16 cellular contexts compared by ENCODE assay signal in genomic region chr17:29126268-29126923, GRCh38. TPM values are rescaled to one million over a fixed set of nuclear protein-coding genes. Genes with fewer than 3 reads are reported as not detected.
DNase-seq lines count a peak whose midpoint lies in the region; ATAC-seq and TF ChIP-seq lines count a peak whose summit lies in the region.
"Had no signal": no experiment of that assay in that cellular context is flagged by ENCODE, and none has a peak within 500 bp of the region (broad histone marks: within the 10 kb centered on the region; RNA-seq: fewer than 3 reads in every experiment).

No MANE protein-coding gene starts in this region.

- H3K4me3 ChIP-seq in dorsolateral prefrontal cortex: no peak overlapping the region
- H3K4me3 ChIP-seq: coronary artery had no signal

- H3K27me3 Mint-ChIP-seq in T-helper 2 cell treated with Interferon-gamma antibody and Interleukin-4, amounts not matched to agents 5 μg/mL and 100 μg/mL, for 36 hours (ENCODE audit: low read depth): no peaks in the 10 kb centered on the region

- DNase-seq in AML-193 (lab: John Stamatoyannopoulos, UW) (peak; percentile 67 to 82), CD1c-positive myeloid dendritic cell (ENCODE audit: extremely low spot score) (peak; percentile 75), NOMO-1 treated with dmso at 0.1 percent for 144 hours (lab: John Stamatoyannopoulos, UW; ENCODE audit: unreplicated experiment) (peak; percentile 59), dorsolateral prefrontal cortex (no peak), GM13976 (ENCODE audit: low spot score) (no peak)
- no peak for DNase-seq in T-helper 2 cell treated with Interferon-gamma antibody and Interleukin-4, amounts not matched to agents 5 μg/mL and 100 μg/mL, for 36 hours (ENCODE audit: low spot score)
- DNase-seq: activated gamma-delta T cell; foreskin fibroblast; NCI-H1092; RPMI8226; stimulated activated CD4-positive, alpha-beta T cell treated with anti-CD3 and anti-CD28 coated beads, Interleukin-4, amount 100 ng/mL, for 24 hours; T-helper 1 cell had no signal

- H3K36me3 Mint-ChIP-seq in T-helper 2 cell treated with Interferon-gamma antibody and Interleukin-4, amounts not matched to agents 5 μg/mL and 100 μg/mL, for 36 hours (ENCODE audit: low read depth): peaks cover 3% of the 10 kb centered on the region

- H3K27me3 ChIP-seq in dorsolateral prefrontal cortex: no peaks in the 10 kb centered on the region

- no peaks in the 10 kb centered on the region for H3K9me3 Mint-ChIP-seq in T-helper 2 cell treated with Interferon-gamma antibody and Interleukin-4, amounts not matched to agents 5 μg/mL and 100 μg/mL, for 36 hours

- no peak for TF ChIP-seq CTCF in dorsolateral prefrontal cortex (IDR thresholded peaks at IDR 0.05 in 54 of 56, conservative IDR thresholded peaks at IDR 0.05 in 2 of 56; ENCODE audit: low read depth in 1 of 56, partially characterized antibody in 56 of 56)
- TF ChIP-seq CTCF in GM13976 (IDR thresholded peaks at IDR 0.05; ENCODE audit: borderline replicate concordance, control extremely low read depth, extremely low read depth, insufficient read depth, missing control alignments): no peak

- H3K4me3 Mint-ChIP-seq in T-helper 2 cell treated with Interferon-gamma antibody and Interleukin-4, amounts not matched to agents 5 μg/mL and 100 μg/mL, for 36 hours: no peak overlapping the region

- ATAC-seq in HG02571 (IDR thresholded peaks at IDR 0.05; ENCODE audit: unreplicated experiment): no peak
- ATAC-seq in GM21447 (IDR thresholded peaks at IDR 0.05; ENCODE audit: unreplicated experiment): no peak
- ATAC-seq: activated CD4-positive, CD25-positive, alpha-beta regulatory T cell treated with anti-CD3 and anti-CD28 coated beads, Interleukin-2, amount 50 U/mL, for 24 hours had no signal

- H3K27ac ChIP-seq in dorsolateral prefrontal cortex: peak overlapping the region in 39 of 59 donors; percentile 3 to 69 (median 35)

- intact Hi-C loops in dorsolateral prefrontal cortex (cut with DNase I): no loop called here

- in situ Hi-C loops in GM13976 (cut with MboI; ENCODE audit: low sequenced_read_pairs, unreplicated experiment): no loop called here

- no peak overlapping the region for H3K27ac Mint-ChIP-seq in T-helper 2 cell treated with Interferon-gamma antibody and Interleukin-4, amounts not matched to agents 5 μg/mL and 100 μg/mL, for 36 hours

- H3K4me1 Mint-ChIP-seq in T-helper 2 cell treated with Interferon-gamma antibody and Interleukin-4, amounts not matched to agents 5 μg/mL and 100 μg/mL, for 36 hours (ENCODE audit: low read depth): peaks cover 15% of the 10 kb centered on the region

RNA-seq across cellular contexts. Expression of gene MYO18A, which starts 53.8 kb away (rescaled TPM):
- total RNA-seq in dorsolateral prefrontal cortex: 100 to 1,000 TPM in 118 of 120 experiments, 10 to 100 TPM in 2; 93.9 to 275 (median 143) TPM

Comparison
In these comparisons a context has a peak if more than half of its experiments do, and no peak if none do; other contexts are left out.
1. DNase-seq: peak in AML-193 (2 of 2), CD1c-positive myeloid dendritic cell (single experiment) and NOMO-1 treated with dmso at 0.1 percent for 144 hours (single experiment); none in dorsolateral prefrontal cortex (0 of 10), GM13976 (single experiment) and T-helper 2 cell treated with Interferon-gamma antibody and Interleukin-4, amounts not matched to agents 5 μg/mL and 100 μg/mL, for 36 hours (single experiment).